In the genomic region with DNA sequence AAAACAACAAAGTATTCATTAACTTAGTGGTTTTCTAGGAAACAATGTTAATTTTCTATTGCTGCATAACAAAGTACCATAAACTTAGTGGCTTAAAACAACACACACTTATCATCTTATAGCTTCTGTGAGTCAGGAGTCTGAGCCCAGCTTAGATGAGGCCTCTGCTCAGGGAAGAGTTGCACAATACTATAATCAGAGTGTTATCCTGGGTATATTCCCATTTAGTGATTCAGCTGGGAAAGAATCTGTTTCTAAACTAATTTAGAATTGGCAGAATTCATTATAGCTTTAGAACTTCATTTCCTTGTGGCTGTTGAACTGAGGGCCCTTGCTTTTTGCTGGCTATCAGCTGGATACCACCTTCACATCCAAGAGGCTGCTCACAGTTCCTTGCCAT, we compare ENCODE assay signal across 17 cellular contexts.
DNase-seq lines count a peak whose midpoint lies in the region; ATAC-seq and TF ChIP-seq lines count a peak whose summit lies in the region.
"Had no signal": no experiment of that assay in that cellular context is flagged by ENCODE, and none has a peak within 500 bp of the region (broad histone marks: within the 10 kb centered on the region; RNA-seq: fewer than 3 reads in every experiment).

No MANE protein-coding gene starts in this region.

- intact Hi-C loops in adrenal gland (cut with DNase I), result no loop called here

- H3K36me3 Mint-ChIP-seq in GM23338 (ENCODE audit: low read depth), result no peaks in the 10 kb centered on the region
- H3K36me3 Mint-ChIP-seq in activated T-cell treated with anti-CD3 and anti-CD28 coated beads, Interleukin-2, amount 50 U/mL, for 4 hours (ENCODE audit: insufficient read depth), result no peaks in the 10 kb centered on the region
- H3K36me3 Mint-ChIP-seq: T-cell had no signal

- no peaks in the 10 kb centered on the region for H3F3A ChIP-seq in GM23338 (replicated peaks; ENCODE audit: low read depth)

- H3K27me3 Mint-ChIP-seq in GM23338 (ENCODE audit: insufficient read depth, low read depth, poor library complexity), result no peaks in the 10 kb centered on the region
- no peaks in the 10 kb centered on the region for H3K27me3 Mint-ChIP-seq in activated T-cell treated with anti-CD3 and anti-CD28 coated beads, Interleukin-2, amount 50 U/mL, for 4 hours (ENCODE audit: low read depth)
- H3K27me3 Mint-ChIP-seq: effector memory CD8-positive, alpha-beta T cell; T-cell had no signal

- DNase-seq in GM23338 (ENCODE audit: low spot score) (no peak), RKO (ENCODE audit: low spot score) (peak; percentile 24), fibroblast of pulmonary artery (ENCODE audit: low read depth) (peak; percentile 83), retinal pigment epithelial cell (ENCODE audit: low read depth) (peak; percentile 67), adrenal gland (no peak)
- no peak for DNase-seq in activated T-cell treated with anti-CD3 and anti-CD28 coated beads, Interleukin-2, amount 50 U/mL, for 4 hours
- DNase-seq: activated T-cell treated with anti-CD3 and anti-CD28 coated beads, Interleukin-2, amount 50 U/mL, for 72 hours; body of pancreas; effector memory CD8-positive, alpha-beta T cell; head of caudate nucleus; MV-4-11; NCI-H2171; substantia nigra; T-cell had no signal

- ATAC-seq in GM23338, result no peak
- no peak for ATAC-seq in GM19328 (IDR thresholded peaks at IDR 0.05; ENCODE audit: unreplicated experiment)
- no peak for ATAC-seq in activated T-cell treated with anti-CD3 and anti-CD28 coated beads, Interleukin-2, amount 50 U/mL, for 4 hours
- ATAC-seq: activated CD4-positive, CD25-positive, alpha-beta regulatory T cell treated with anti-CD3 and anti-CD28 coated beads, Interleukin-2, amount 50 U/mL, for 24 hours; activated T-cell treated with anti-CD3 and anti-CD28 coated beads, Interleukin-2, amount 50 U/mL, for 72 hours; body of pancreas; effector memory CD8-positive, alpha-beta T cell; T-cell had no signal

- H3K9me3 Mint-ChIP-seq in GM23338, result no peaks in the 10 kb centered on the region
- H3K9me3 Mint-ChIP-seq in activated T-cell treated with anti-CD3 and anti-CD28 coated beads, Interleukin-2, amount 50 U/mL, for 4 hours, result peaks cover 3% of the 10 kb centered on the region

- no peak overlapping the region for H3K4me2 ChIP-seq in GM23338

- H3K27me3 ChIP-seq in GM23338 (ENCODE audit: insufficient read depth) (no peaks in the 10 kb centered on the region), adrenal gland (no peaks in the 10 kb centered on the region)
- H3K27me3 ChIP-seq: body of pancreas had no signal

- H3K4me3 Mint-ChIP-seq in GM23338, result no peak overlapping the region
- H3K4me3 Mint-ChIP-seq in activated T-cell treated with anti-CD3 and anti-CD28 coated beads, Interleukin-2, amount 50 U/mL, for 4 hours, result no peak overlapping the region
- H3K4me3 Mint-ChIP-seq: activated T-cell treated with anti-CD3 and anti-CD28 coated beads, Interleukin-2, amount 50 U/mL, for 72 hours; effector memory CD8-positive, alpha-beta T cell; T-cell had no signal

- no peaks in the 10 kb centered on the region for H3K9me3 ChIP-seq in adrenal gland (replicated peaks in 1 of 3)
- H3K9me3 ChIP-seq: body of pancreas had no signal

- H3K9me2 ChIP-seq in GM23338 (ENCODE audit: insufficient read depth), result no peaks in the 10 kb centered on the region

- H3K27ac ChIP-seq in GM23338 (ENCODE audit: low read depth) (no peak overlapping the region), adrenal gland (no peak overlapping the region)
- H3K27ac ChIP-seq: body of pancreas, HL-60 had no signal

- H3K79me2 ChIP-seq in GM23338 (replicated peaks; ENCODE audit: insufficient read depth), result no peaks in the 10 kb centered on the region

- no peaks in the 10 kb centered on the region for H3K36me3 ChIP-seq in GM23338 (ENCODE audit: insufficient read depth)
- H3K36me3 ChIP-seq in adrenal gland (replicated peaks in 1 of 2), result no peaks in the 10 kb centered on the region

- TF ChIP-seq CTCF in GM23338 (conservative IDR thresholded peaks at IDR 0.05; ENCODE audit: low read depth in 2 of 2), result no peak
- no peak for TF ChIP-seq CTCF in fibroblast of pulmonary artery (IDR thresholded peaks at IDR 0.05; ENCODE audit: low read length, missing control alignments)
- TF ChIP-seq CTCF in retinal pigment epithelial cell (conservative IDR thresholded peaks at IDR 0.05; ENCODE audit: low read depth, low read length), result no peak
- no peak for TF ChIP-seq CTCF in adrenal gland (IDR thresholded peaks at IDR 0.05)

- peaks cover 4% of the 10 kb centered on the region; the same call in 2 of the 3 replicates for H3K4me1 Mint-ChIP-seq in GM23338
- H3K4me1 Mint-ChIP-seq in activated T-cell treated with anti-CD3 and anti-CD28 coated beads, Interleukin-2, amount 50 U/mL, for 4 hours (ENCODE audit: low read depth), result no peaks in the 10 kb centered on the region
- H3K4me1 Mint-ChIP-seq: T-cell had no signal

- H3K27ac Mint-ChIP-seq in GM23338, result no peak overlapping the region
- H3K27ac Mint-ChIP-seq: activated T-cell treated with anti-CD3 and anti-CD28 coated beads, Interleukin-2, amount 50 U/mL, for 72 hours; effector memory CD8-positive, alpha-beta T cell; T-cell had no signal

- no peaks in the 10 kb centered on the region for H4K20me1 ChIP-seq in GM23338 (replicated peaks; ENCODE audit: insufficient read depth)

- no peak overlapping the region for H3K4me3 ChIP-seq in GM23338
- no peak overlapping the region for H3K4me3 ChIP-seq in fibroblast of pulmonary artery (replicated peaks; ENCODE audit: low read depth, low read length)
- no peak overlapping the region for H3K4me3 ChIP-seq in retinal pigment epithelial cell (ENCODE audit: low read length)
- no peak overlapping the region for H3K4me3 ChIP-seq in adrenal gland
- H3K4me3 ChIP-seq: body of pancreas had no signal

- H2AFZ ChIP-seq in GM23338, result peak overlapping the region; percentile 25; the same call in 1 of the 2 replicates

- TF ChIP-seq POLR2A in adrenal gland (IDR thresholded peaks at IDR 0.05), result no peak

- H3K4me1 ChIP-seq in GM23338 (ENCODE audit: insufficient read depth) (no peaks in the 10 kb centered on the region), adrenal gland (replicated peaks in 1 of 2) (no peaks in the 10 kb centered on the region)
- H3K4me1 ChIP-seq: body of pancreas had no signal

TF ChIP-seq in GM23338, 12 proteins besides CTCF, POLR2A, EP300 and RAD21 (continues in another document):
- TF ChIP-seq, protein P1, sequence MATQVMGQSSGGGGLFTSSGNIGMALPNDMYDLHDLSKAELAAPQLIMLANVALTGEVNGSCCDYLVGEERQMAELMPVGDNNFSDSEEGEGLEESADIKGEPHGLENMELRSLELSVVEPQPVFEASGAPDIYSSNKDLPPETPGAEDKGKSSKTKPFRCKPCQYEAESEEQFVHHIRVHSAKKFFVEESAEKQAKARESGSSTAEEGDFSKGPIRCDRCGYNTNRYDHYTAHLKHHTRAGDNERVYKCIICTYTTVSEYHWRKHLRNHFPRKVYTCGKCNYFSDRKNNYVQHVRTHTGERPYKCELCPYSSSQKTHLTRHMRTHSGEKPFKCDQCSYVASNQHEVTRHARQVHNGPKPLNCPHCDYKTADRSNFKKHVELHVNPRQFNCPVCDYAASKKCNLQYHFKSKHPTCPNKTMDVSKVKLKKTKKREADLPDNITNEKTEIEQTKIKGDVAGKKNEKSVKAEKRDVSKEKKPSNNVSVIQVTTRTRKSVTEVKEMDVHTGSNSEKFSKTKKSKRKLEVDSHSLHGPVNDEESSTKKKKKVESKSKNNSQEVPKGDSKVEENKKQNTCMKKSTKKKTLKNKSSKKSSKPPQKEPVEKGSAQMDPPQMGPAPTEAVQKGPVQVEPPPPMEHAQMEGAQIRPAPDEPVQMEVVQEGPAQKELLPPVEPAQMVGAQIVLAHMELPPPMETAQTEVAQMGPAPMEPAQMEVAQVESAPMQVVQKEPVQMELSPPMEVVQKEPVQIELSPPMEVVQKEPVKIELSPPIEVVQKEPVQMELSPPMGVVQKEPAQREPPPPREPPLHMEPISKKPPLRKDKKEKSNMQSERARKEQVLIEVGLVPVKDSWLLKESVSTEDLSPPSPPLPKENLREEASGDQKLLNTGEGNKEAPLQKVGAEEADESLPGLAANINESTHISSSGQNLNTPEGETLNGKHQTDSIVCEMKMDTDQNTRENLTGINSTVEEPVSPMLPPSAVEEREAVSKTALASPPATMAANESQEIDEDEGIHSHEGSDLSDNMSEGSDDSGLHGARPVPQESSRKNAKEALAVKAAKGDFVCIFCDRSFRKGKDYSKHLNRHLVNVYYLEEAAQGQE (IDR thresholded peaks at IDR 0.05; ENCODE audit: unreplicated experiment), result no peak
- TF ChIP-seq EZH2phosphoT487 (IDR thresholded peaks at IDR 0.05; ENCODE audit: unreplicated experiment) (no peak), POLR2AphosphoS5 (IDR thresholded peaks at IDR 0.05; ENCODE audit: low read depth) (no peak), ZNF114 (CRISPR knock-in tag; IDR thresholded peaks at IDR 0.05) (no peak), NANOG (IDR thresholded peaks at IDR 0.05; ENCODE audit: borderline replicate concordance) (no peak)
- TF ChIP-seq, protein P2, sequence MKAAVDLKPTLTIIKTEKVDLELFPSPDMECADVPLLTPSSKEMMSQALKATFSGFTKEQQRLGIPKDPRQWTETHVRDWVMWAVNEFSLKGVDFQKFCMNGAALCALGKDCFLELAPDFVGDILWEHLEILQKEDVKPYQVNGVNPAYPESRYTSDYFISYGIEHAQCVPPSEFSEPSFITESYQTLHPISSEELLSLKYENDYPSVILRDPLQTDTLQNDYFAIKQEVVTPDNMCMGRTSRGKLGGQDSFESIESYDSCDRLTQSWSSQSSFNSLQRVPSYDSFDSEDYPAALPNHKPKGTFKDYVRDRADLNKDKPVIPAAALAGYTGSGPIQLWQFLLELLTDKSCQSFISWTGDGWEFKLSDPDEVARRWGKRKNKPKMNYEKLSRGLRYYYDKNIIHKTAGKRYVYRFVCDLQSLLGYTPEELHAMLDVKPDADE (IDR thresholded peaks at IDR 0.05), result no peak

Comparison
In these comparisons a context has a peak if more than half of its experiments do, and no peak if none do; other contexts are left out.
1. DNase-seq: peak in RKO (single experiment), fibroblast of pulmonary artery (single experiment) and retinal pigment epithelial cell (single experiment); none in GM23338 (single experiment), adrenal gland (0 of 7) and activated T-cell treated with anti-CD3 and anti-CD28 coated beads, Interleukin-2, amount 50 U/mL, for 4 hours (single experiment).